In the genomic region with DNA sequence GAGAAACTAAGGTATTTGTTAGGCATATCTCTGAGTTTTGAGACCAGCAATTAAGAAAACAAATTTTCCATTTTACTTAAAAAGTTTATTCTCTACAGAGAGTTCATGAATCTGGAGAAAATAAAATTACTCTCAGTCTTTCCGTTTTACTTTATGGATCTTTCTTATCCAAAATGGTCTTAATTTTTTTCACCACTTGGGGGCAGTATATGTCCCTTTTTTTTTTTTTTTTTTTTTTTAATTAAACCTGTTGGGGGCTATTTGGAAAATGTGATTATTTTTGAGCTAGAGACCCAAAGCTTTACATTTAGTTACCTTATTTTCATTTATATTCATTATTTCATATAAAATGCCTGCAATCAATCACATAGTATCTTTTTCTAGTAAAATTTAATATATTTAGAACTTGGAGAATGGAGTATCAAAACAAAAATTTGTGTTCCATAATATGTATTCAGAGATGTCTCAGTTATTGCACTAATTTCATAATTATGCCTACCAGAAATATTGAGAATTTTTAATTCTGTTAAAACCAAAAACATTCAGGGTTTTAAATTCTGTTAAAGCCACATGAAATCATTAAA, we compare ENCODE assay signal across 1 cellular context.
TF ChIP-seq lines count a peak whose summit lies in the region.

No MANE protein-coding gene starts in this region.

TF ChIP-seq in HCT116, 20 proteins besides CTCF, POLR2A, EP300 and RAD21 (continued from another document):
- TF ChIP-seq ZBTB33 (IDR thresholded peaks at IDR 0.05; ENCODE audit: extremely low read depth, insufficient replicate concordance, low read length): no peak
- TF ChIP-seq, protein P1, sequence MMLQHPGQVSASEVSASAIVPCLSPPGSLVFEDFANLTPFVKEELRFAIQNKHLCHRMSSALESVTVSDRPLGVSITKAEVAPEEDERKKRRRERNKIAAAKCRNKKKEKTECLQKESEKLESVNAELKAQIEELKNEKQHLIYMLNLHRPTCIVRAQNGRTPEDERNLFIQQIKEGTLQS (IDR thresholded peaks at IDR 0.05): no peak
